Comparison of ENCODE assay signal across 9 cellular contexts in genomic region chrX:130171446-130172126, GRCh38. TPM values are rescaled to one million over a fixed set of nuclear protein-coding genes. Genes with fewer than 3 reads are reported as not detected.
DNase-seq lines count a peak whose midpoint lies in the region; ATAC-seq, FAIRE-seq and TF ChIP-seq lines count a peak whose summit lies in the region.
"Had no signal": no experiment of that assay in that cellular context is flagged by ENCODE, and none has a peak within 500 bp of the region (broad histone marks: within the 10 kb centered on the region; RNA-seq: fewer than 3 reads in every experiment).

TSS of gene RAB33A (plus strand) at chrX:130171962. CDS start at chrX:130172063, 101 bp downstream.

- no peak for TF ChIP-seq CTCF in GM12878 (IDR thresholded peaks at IDR 0.05 in 2 of 3, conservative IDR thresholded peaks at IDR 0.05 in 1 of 3; ENCODE audit: control insufficient read depth in 2 of 3, extremely low read depth in 1 of 3, insufficient read depth in 1 of 3, low read depth in 3 of 3, low read length in 3 of 3)

- no TSS peak for BruUV-seq in GM12878 (replicated peaks; lab: Mats Ljungman, UMichigan)

- H3K27ac ChIP-seq in GM12878 (ENCODE audit: control insufficient read depth, insufficient read depth) = peak within 1 kb of the TSS; percentile 84

- SMC1A ChIA-PET in GM12878 (lab: Charles Lee; ENCODE audit: uncharacterized antibody, unreplicated experiment) = interaction anchor here (1.5 to 3.1 kb wide), 2 partner anchors 64 to 86 kb away, joined by 3 to 13 read pairs; no protein-coding TSS in a partner anchor

- no peaks in the 10 kb centered on the region for H3K36me3 ChIP-seq in GM12878 (ENCODE audit: control insufficient read depth in 2 of 2, insufficient read depth in 2 of 2, low read length in 1 of 2)

- intact Hi-C loops in GM12878 (cut with micrococcal nuclease; ENCODE audit: unreplicated experiment) = loop anchor here (5.0 to 10.0 kb wide), 4 partner anchors 49 to 397 kb away; partner anchors contain the start of gene SASH3

- no peak for TF ChIP-seq EP300 in GM12878 (IDR thresholded peaks at IDR 0.05; ENCODE audit: borderline replicate concordance in 1 of 2, control insufficient read depth in 1 of 2, low read depth in 2 of 2, low read length in 2 of 2)

- no peak for TF ChIP-seq RAD21 in GM12878 (IDR thresholded peaks at IDR 0.05; ENCODE audit: insufficient read depth, low read depth, low read length)

- in situ Hi-C loops in GM12878 (cut with MboI) = loop anchor here (10.0 kb wide), 1 partner anchor 87 kb away; no protein-coding TSS in a partner anchor

- H3K4me3 ChIP-seq in GM12878 (peak within 1 kb of the TSS; percentile 80), iPS-18c (ENCODE audit: insufficient read depth, low read depth, low read length) (peak within 1 kb of the TSS; percentile 56), skeletal muscle cell (ENCODE audit: low read depth, low read length) (peak within 1 kb of the TSS; percentile 49)

- H3K79me2 ChIP-seq in GM12878 (ENCODE audit: control insufficient read depth, insufficient read depth, low read length) = peaks cover 50% of the 10 kb centered on the region

- CTCF ChIA-PET in GM12878 (lab: Yijun Ruan, JAX) = interaction anchor here (0.6 to 2.5 kb wide), 4 partner anchors 21 to 240 kb away, joined by 3 to 7 read pairs (median 3); no protein-coding TSS in a partner anchor

- ATAC-seq in HG02884 (IDR thresholded peaks at IDR 0.05; ENCODE audit: unreplicated experiment) = peak; percentile 3
- peak; percentile 33 for ATAC-seq in GM12878
- no peak for ATAC-seq in GM21390 (IDR thresholded peaks at IDR 0.05; ENCODE audit: unreplicated experiment)

- H2AFZ ChIP-seq in GM12878 (ENCODE audit: control insufficient read depth, low read depth, low read length) = peak within 1 kb of the TSS; percentile 71

- FAIRE-seq in GM12878 (lab: Jason Lieb, UNC) = no peak
- FAIRE-seq: TTC549 had no signal

- H3K9ac ChIP-seq in GM12878 (ENCODE audit: control insufficient read depth, insufficient read depth, low read length) = peak within 1 kb of the TSS; percentile 75

- H3K27me3 ChIP-seq in GM12878 (replicated peaks in 1 of 2; ENCODE audit: control insufficient read depth in 2 of 2, insufficient read depth in 2 of 2, low read length in 1 of 2) = no peaks in the 10 kb centered on the region

- RAD21 ChIA-PET in GM12878 (lab: Charles Lee; ENCODE audit: unreplicated experiment) = interaction anchor here (0.9 to 3.0 kb wide), 2 partner anchors 18 to 85 kb away, joined by 3 to 13 read pairs; no protein-coding TSS in a partner anchor

- 27% methylated on average over 28 of the region's 61 CpGs for WGBS in GM12878 (ENCODE audit: insufficient coverage, insufficient replicate concordance, low lambda C conversion rate, missing lambda C conversion rate)

- TF ChIP-seq POLR2A in GM12878 (IDR thresholded peaks at IDR 0.05; ENCODE audit: low read depth, low read length) = peak; percentile 66; the same call in 1 of the 2 replicates

- DNase-seq in EL = peak; percentile 34
- DNase-seq in T follicular helper cell (ENCODE audit: low read depth) = peak; percentile 22
- DNase-seq in GM12878 (ENCODE audit: low read depth, low spot score) = no peak
- DNase-seq in skeletal muscle cell (ENCODE audit: low read depth) = no peak
- DNase-seq in kidney glomerular epithelial cell (lab: John Stamatoyannopoulos, UW) = no peak

- peak within 1 kb of the TSS; percentile 78 for H3K4me2 ChIP-seq in GM12878 (ENCODE audit: control insufficient read depth, insufficient read depth)

- POLR2A ChIA-PET in GM12878 (lab: Charles Lee) = interaction anchor here (0.6 to 4.2 kb wide), 5 partner anchors 9 to 86 kb away, joined by 3 to 28 read pairs (median 4); no protein-coding TSS in a partner anchor

- no peaks in the 10 kb centered on the region for H3K9me3 ChIP-seq in GM12878 (replicated peaks; ENCODE audit: control insufficient read depth, insufficient read depth, low read length)
- peaks cover 2% of the 10 kb centered on the region for H3K9me3 ChIP-seq in iPS-18c (ENCODE audit: control insufficient read depth, insufficient read depth, low read length)

- peaks cover 14% of the 10 kb centered on the region for H3K4me1 ChIP-seq in GM12878 (ENCODE audit: control insufficient read depth, insufficient read depth, low read length)

- H4K20me1 ChIP-seq in GM12878 (ENCODE audit: control insufficient read depth, insufficient read depth) = no peaks in the 10 kb centered on the region

TF ChIP-seq in GM12878, 131 proteins besides CTCF, POLR2A, EP300 and RAD21 (continues in another document):
- TF ChIP-seq STAT1 (conservative IDR thresholded peaks at IDR 0.05) = no peak
- TF ChIP-seq BHLHE40 (IDR thresholded peaks at IDR 0.05; ENCODE audit: borderline replicate concordance in 1 of 2, low read depth in 2 of 2, low read length in 1 of 2) = peak in 1 of 2 experiments; percentile 76; a peak in 2 of 4 replicates
- 0 out of 3 replicates have a peak, but pooled peaks have one; percentile 5 for TF ChIP-seq POU2F2 (IDR thresholded peaks at IDR 0.05; ENCODE audit: borderline replicate concordance, low read depth, low read length)
- no peak for TF ChIP-seq BRCA1 (IDR thresholded peaks at IDR 0.05; ENCODE audit: low read depth, low read length)
- no peak for TF ChIP-seq TBL1XR1 (IDR thresholded peaks at IDR 0.05; ENCODE audit: low read depth, low read length)
- TF ChIP-seq TCF3 (IDR thresholded peaks at IDR 0.05; ENCODE audit: borderline replicate concordance, insufficient read depth, low read depth, low read length) = no peak
- no peak for TF ChIP-seq ZNF687 (IDR thresholded peaks at IDR 0.05)
- peak; percentile 31; the same call in 1 of the 2 replicates for TF ChIP-seq BACH1 (IDR thresholded peaks at IDR 0.05; ENCODE audit: borderline replicate concordance)
- TF ChIP-seq SMARCA5 (IDR thresholded peaks at IDR 0.05) = no peak
- 0 out of 2 replicates have a peak, but pooled peaks have one; percentile 7 for TF ChIP-seq YY1 (IDR thresholded peaks at IDR 0.05; ENCODE audit: low read depth, low read length)
- TF ChIP-seq ESRRA (IDR thresholded peaks at IDR 0.05; ENCODE audit: low read length) = no peak
- no peak for TF ChIP-seq CHD1 (IDR thresholded peaks at IDR 0.05; ENCODE audit: low read depth, low read length)
- peak; percentile 50 for TF ChIP-seq BCL3 (IDR thresholded peaks at IDR 0.05; ENCODE audit: borderline replicate concordance, insufficient read depth, low read depth, low read length, poor library complexity, severe bottlenecking)

RNA-seq across cellular contexts. Expression of gene RAB33A, which starts in this region (rescaled TPM):
- 7.0 and 7.1 TPM in 2 replicates for total RNA-seq in GM12878 (2013; cell fraction: nucleolus; rRNA removed)
- total RNA-seq in GM12878 (2014; rRNA removed) (37.1 and 39.7 TPM in 2 replicates), GM12878 (2014; rRNA removed; fragmentation: Illumina TruSeq; extraction: Trizol) (19.1 and 19.8 TPM in 2 replicates), GM12878 (2021) (21.8 and 24.4 TPM in 2 replicates)
- polyA plus RNA-seq in GM12878 (2011; ENCODE audit: low read depth) = 14.7 TPM
- polyA plus RNA-seq in GM12878 (2011; rRNA removed) (48.6 and 67.3 TPM in 2 replicates), GM12878 (2014; fragmentation: Illumina TruSeq; extraction: Trizol) (30.5 and 38.5 TPM in 2 replicates), GM12878 (2014; fragmentation: Nextera tagmentation; extraction: Ambion mirVana) (10 to 100 TPM in 1 of 2 experiments, 1 to 10 TPM in 1; 6.3 to 14.7 TPM), GM12878 (2014; rRNA removed) (38.5 and 40.5 TPM in 2 replicates), GM12878 (2016; fragmentation: Nextera tagmentation; extraction: Ambion mirVana) (10 to 100 TPM; 36.2 to 37.3 TPM)
- polyA plus RNA-seq in GM12878 (2011; cell fraction: cytosol; rRNA removed) = 66.1 and 82.2 TPM in 2 replicates
- 30.0 and 48.6 TPM in 2 replicates for polyA plus RNA-seq in GM12878 (2011; cell fraction: nucleus; rRNA removed)
- polyA plus RNA-seq in GM12878 (2012) = 22.3 and 27.9 TPM in 2 replicates
- polyA minus RNA-seq in GM12878 (2011; rRNA and poly(A)+ RNA removed) = 69.5 and 71.9 TPM in 2 replicates
- polyA minus RNA-seq in GM12878 (2011; cell fraction: cytosol; rRNA and poly(A)+ RNA removed) = 14.0 and 14.5 TPM in 2 replicates
- polyA minus RNA-seq in GM12878 (2011; cell fraction: nucleus; rRNA and poly(A)+ RNA removed) = 11.6 and 17.7 TPM in 2 replicates

Comparison
In these comparisons a context has a peak if more than half of its experiments do, and no peak if none do; other contexts are left out.
1. DNase-seq: peak in EL (single experiment) and T follicular helper cell (single experiment); none in GM12878 (single experiment), skeletal muscle cell (single experiment) and kidney glomerular epithelial cell (single experiment).
2. Peak in every context shown above with its lines, with median percentiles within 50 percentile points of each other: H3K4me3 ChIP-seq.